In the genomic region with DNA sequence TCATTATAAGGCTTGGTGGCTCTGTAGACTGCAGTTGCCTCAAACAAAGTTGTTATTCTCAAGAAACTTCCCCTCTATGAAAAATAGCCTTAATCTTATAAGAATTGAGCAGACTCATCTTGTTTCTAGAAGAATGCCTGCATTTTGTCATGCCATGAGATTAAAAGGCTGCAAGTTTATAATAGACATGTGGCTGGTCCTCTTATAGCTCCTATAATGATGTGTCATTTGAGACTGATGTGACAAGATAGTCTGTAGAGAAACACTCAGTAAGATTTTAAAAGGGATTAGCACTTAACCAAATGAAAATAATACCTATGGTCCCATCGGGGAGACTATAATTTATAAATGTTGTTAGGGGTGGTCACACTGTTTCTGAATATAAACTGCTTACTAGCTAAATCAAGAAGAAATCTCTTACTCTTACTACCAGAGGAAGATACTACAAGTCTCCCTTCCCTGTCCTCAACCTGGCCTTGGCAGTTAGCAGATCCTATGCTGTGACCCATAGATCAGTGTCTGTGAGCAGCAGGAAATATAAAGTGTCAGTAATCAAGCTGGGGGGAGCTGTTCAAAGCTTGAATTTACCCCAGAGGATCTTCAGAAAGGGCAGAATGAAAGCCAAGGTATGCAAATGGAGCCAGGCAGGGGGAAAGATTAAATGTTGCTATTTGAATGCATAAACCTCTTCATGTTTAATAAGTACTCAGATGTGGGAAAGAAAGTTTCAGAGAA, we compare ENCODE assay signal across 1 cellular context.
TF ChIP-seq lines count a peak whose summit lies in the region.

No MANE protein-coding gene starts in this region.

TF ChIP-seq in neural cell, 6 proteins besides CTCF, POLR2A, EP300 and RAD21 (continued from another document):
- TF ChIP-seq, protein P1, sequence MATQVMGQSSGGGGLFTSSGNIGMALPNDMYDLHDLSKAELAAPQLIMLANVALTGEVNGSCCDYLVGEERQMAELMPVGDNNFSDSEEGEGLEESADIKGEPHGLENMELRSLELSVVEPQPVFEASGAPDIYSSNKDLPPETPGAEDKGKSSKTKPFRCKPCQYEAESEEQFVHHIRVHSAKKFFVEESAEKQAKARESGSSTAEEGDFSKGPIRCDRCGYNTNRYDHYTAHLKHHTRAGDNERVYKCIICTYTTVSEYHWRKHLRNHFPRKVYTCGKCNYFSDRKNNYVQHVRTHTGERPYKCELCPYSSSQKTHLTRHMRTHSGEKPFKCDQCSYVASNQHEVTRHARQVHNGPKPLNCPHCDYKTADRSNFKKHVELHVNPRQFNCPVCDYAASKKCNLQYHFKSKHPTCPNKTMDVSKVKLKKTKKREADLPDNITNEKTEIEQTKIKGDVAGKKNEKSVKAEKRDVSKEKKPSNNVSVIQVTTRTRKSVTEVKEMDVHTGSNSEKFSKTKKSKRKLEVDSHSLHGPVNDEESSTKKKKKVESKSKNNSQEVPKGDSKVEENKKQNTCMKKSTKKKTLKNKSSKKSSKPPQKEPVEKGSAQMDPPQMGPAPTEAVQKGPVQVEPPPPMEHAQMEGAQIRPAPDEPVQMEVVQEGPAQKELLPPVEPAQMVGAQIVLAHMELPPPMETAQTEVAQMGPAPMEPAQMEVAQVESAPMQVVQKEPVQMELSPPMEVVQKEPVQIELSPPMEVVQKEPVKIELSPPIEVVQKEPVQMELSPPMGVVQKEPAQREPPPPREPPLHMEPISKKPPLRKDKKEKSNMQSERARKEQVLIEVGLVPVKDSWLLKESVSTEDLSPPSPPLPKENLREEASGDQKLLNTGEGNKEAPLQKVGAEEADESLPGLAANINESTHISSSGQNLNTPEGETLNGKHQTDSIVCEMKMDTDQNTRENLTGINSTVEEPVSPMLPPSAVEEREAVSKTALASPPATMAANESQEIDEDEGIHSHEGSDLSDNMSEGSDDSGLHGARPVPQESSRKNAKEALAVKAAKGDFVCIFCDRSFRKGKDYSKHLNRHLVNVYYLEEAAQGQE (IDR thresholded peaks at IDR 0.05; ENCODE audit: borderline replicate concordance): no peak
- no peak for TF ChIP-seq POLR2AphosphoS5 (IDR thresholded peaks at IDR 0.05)
- no peak for TF ChIP-seq MXI1 (conservative IDR thresholded peaks at IDR 0.05; ENCODE audit: poor library complexity, severe bottlenecking)
TF ChIP-seq in neural cell: peak in this region for 0.
